25 cellular contexts compared by ENCODE assay signal in genomic region chr16:79728048-79728922, GRCh38.
"Had no signal": no experiment of that assay in that cellular context is flagged by ENCODE, and none has a peak within 500 bp of the region (broad histone marks: within the 10 kb centered on the region; RNA-seq: fewer than 3 reads in every experiment).

No MANE protein-coding gene starts in this region.

- H3K9me3 ChIP-seq: adrenal gland had no signal

- H3K9me3 Mint-ChIP-seq: activated CD8-positive, alpha-beta T cell treated with anti-CD3 and anti-CD28 coated beads for 36 hours had no signal

- DNase-seq: activated CD4-positive, alpha-beta T cell treated with anti-CD3 and anti-CD28 coated beads, Interleukin-2, amount 50 U/mL, for 1 hour; activated CD4-positive, CD25-positive, alpha-beta regulatory T cell; activated CD8-positive, alpha-beta memory T cell treated with anti-CD3 and anti-CD28 coated beads, Interleukin-2, amount 50 U/mL, for 4 hours; activated CD8-positive, alpha-beta T cell treated with anti-CD3 and anti-CD28 coated beads for 36 hours; activated gamma-delta T cell treated with Interleukin-2 at 50 U/mL for 16 hours; activated naive CD4-positive, alpha-beta T cell treated with anti-CD3 and anti-CD28 coated beads, Interleukin-2, amount 10 ng/mL, durations not matched to agents 7 days and 5 days; activated naive CD8-positive, alpha-beta T cell treated with anti-CD3 and anti-CD28 coated beads for 36 hours; activated T-cell treated with anti-CD3 and anti-CD28 coated beads, Interleukin-2, amount 50 U/mL, for 72 hours; adrenal gland; anterior cingulate cortex; caudate nucleus; Kasumi-1; KBM-7; NCI-H1105 treated with DMSO at 0.1 percent for 48 hours; NCI-H1436 treated with DMSO at 0.1 percent for 48 hours; NCI-H187; NCI-H2081; NCI-H446; NCI-H524; PC-3; SIG-M5; T-helper 1 cell had no signal

- H3K27ac Mint-ChIP-seq: activated CD8-positive, alpha-beta T cell treated with anti-CD3 and anti-CD28 coated beads for 36 hours; activated naive CD4-positive, alpha-beta T cell treated with anti-CD3 and anti-CD28 coated beads, Interleukin-2, amount 10 ng/mL, durations not matched to agents 7 days and 5 days; activated naive CD8-positive, alpha-beta T cell treated with anti-CD3 and anti-CD28 coated beads for 36 hours; activated T-cell treated with anti-CD3 and anti-CD28 coated beads, Interleukin-2, amount 50 U/mL, for 72 hours; activated T-helper 2 cell treated with anti-CD3 and anti-CD28 coated beads, Interferon-gamma antibody, Interleukin-2, Interleukin-4, amounts not matched to agents 10 μg/mL and 5 μg/mL and 100 μg/mL, durations not matched to agents 14 hours and 24 hours and 36 hours had no signal

- H3K36me3 ChIP-seq: adrenal gland had no signal

- H3K4me1 Mint-ChIP-seq: activated naive CD4-positive, alpha-beta T cell treated with anti-CD3 and anti-CD28 coated beads, Interleukin-2, amount 10 ng/mL, durations not matched to agents 7 days and 5 days had no signal

- H3K27ac ChIP-seq: adrenal gland, SK-N-MC, VCaP had no signal

- H3K27me3 Mint-ChIP-seq: activated naive CD8-positive, alpha-beta T cell treated with anti-CD3 and anti-CD28 coated beads for 36 hours had no signal

- H3K36me3 Mint-ChIP-seq: activated naive CD4-positive, alpha-beta T cell treated with anti-CD3 and anti-CD28 coated beads, Interleukin-2, amount 10 ng/mL, durations not matched to agents 7 days and 5 days; activated naive CD8-positive, alpha-beta T cell treated with anti-CD3 and anti-CD28 coated beads for 36 hours had no signal

- H3K4me3 Mint-ChIP-seq: activated CD8-positive, alpha-beta T cell treated with anti-CD3 and anti-CD28 coated beads for 36 hours; activated naive CD4-positive, alpha-beta T cell treated with anti-CD3 and anti-CD28 coated beads, Interleukin-2, amount 10 ng/mL, durations not matched to agents 7 days and 5 days; activated naive CD8-positive, alpha-beta T cell treated with anti-CD3 and anti-CD28 coated beads for 36 hours; activated T-cell treated with anti-CD3 and anti-CD28 coated beads, Interleukin-2, amount 50 U/mL, for 72 hours had no signal

- ATAC-seq: activated CD8-positive, alpha-beta T cell treated with anti-CD3 and anti-CD28 coated beads for 36 hours; activated T-cell treated with anti-CD3 and anti-CD28 coated beads, Interleukin-2, amount 50 U/mL, for 72 hours; PC-3 had no signal

- H3K4me1 ChIP-seq: adrenal gland had no signal

- H3K4me3 ChIP-seq: adrenal gland, SK-N-MC had no signal

- H3K27me3 ChIP-seq: adrenal gland had no signal
